In the genomic region with DNA sequence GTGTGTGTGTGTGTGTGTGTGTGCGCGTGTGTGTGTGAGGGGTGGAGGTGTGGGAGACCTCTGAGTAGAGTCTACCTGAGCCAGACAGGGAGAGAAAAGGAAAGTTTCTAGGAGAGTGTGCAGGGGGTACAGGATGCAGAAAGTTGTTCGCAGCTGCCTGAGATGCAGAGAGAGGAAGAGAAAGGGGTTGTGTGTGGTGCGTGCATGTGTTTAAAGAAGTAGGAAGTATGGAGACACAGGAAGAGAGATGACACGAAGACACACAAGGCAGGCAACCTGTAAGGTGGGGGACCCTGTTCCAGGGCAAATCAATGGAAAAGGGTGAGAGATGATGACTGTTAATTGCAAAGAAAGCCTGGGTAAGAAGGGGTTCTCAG, we compare ENCODE assay signal across 13 cellular contexts. TPM values are rescaled to one million over a fixed set of nuclear protein-coding genes. Genes with fewer than 3 reads are reported as not detected.
A peak's percentile ranks its signal among the peaks of the same experiment; 100 is the strongest.
DNase-seq lines count a peak whose midpoint lies in the region; ATAC-seq and TF ChIP-seq lines count a peak whose summit lies in the region.
"Had no signal": no experiment of that assay in that cellular context is flagged by ENCODE, and none has a peak within 500 bp of the region (broad histone marks: within the 10 kb centered on the region; RNA-seq: fewer than 3 reads in every experiment).

No MANE protein-coding gene starts in this region.

- no peak for TF ChIP-seq CTCF in activated B cell treated with CpG ODN at 0.5 μM for 24 hours (IDR thresholded peaks at IDR 0.05)
- TF ChIP-seq CTCF in WERI-Rb-1 (IDR thresholded peaks at IDR 0.05; ENCODE audit: low read depth, low read length) = no peak

- intact Hi-C loops in activated B cell treated with CpG ODN at 0.5 μM for 24 hours (cut with micrococcal nuclease) = no loop called here

- no peak for DNase-seq in activated CD8-positive, alpha-beta memory T cell treated with anti-CD3 and anti-CD28 coated beads, Interleukin-2, amount 10 ng/mL, durations not matched to agents 7 days and 5 days
- no peak for DNase-seq in activated CD8-positive, alpha-beta memory T cell treated with anti-CD3 and anti-CD28 coated beads, Interleukin-2, amount 50 U/mL, for 4 hours
- DNase-seq in KG1 (lab: John Stamatoyannopoulos, UW) = peak; percentile 52
- DNase-seq in activated B cell treated with CpG ODN at 0.5 μM for 24 hours = no peak
- DNase-seq in stimulated activated naive B cell treated with anti-CD40 and anti-IgM and Interleukin-4, amounts not matched to agents 10 μg/mL and 1 μg/mL and 100 μg/mL, for 72 hours = no peak
- DNase-seq in WERI-Rb-1 = no peak
- DNase-seq: effector CD8-positive, alpha-beta T cell had no signal

- CTCF ChIA-PET in activated CD8-positive, alpha-beta memory T cell treated with anti-CD3 and anti-CD28 coated beads, Interleukin-2, amount 10 ng/mL, durations not matched to agents 7 days and 5 days (lab: Charles Lee) = no interaction called here
- CTCF ChIA-PET in activated B cell treated with CpG ODN at 0.5 μM for 24 hours (lab: Charles Lee) = interaction anchor here (1.9 kb wide), 1 partner anchor 40 kb away, joined by 8 read pairs; no protein-coding TSS in a partner anchor

- H3K9me3 ChIP-seq in WERI-Rb-1 (ENCODE audit: severe bottlenecking) = no peaks in the 10 kb centered on the region
- H3K9me3 ChIP-seq: thyroid gland had no signal

- ATAC-seq in activated CD8-positive, alpha-beta memory T cell treated with anti-CD3 and anti-CD28 coated beads, Interleukin-2, amount 10 ng/mL, durations not matched to agents 7 days and 5 days = peak; percentile 57
- ATAC-seq in activated B cell treated with CpG ODN at 0.5 μM for 24 hours (ENCODE audit: low read depth) = peak; percentile 74
- peak; percentile 73 to 75 for ATAC-seq in stimulated activated naive B cell treated with anti-CD40 and anti-IgM and Interleukin-4, amounts not matched to agents 10 μg/mL and 1 μg/mL and 100 μg/mL, for 72 hours (replicated peaks)
- ATAC-seq in HG03571 (IDR thresholded peaks at IDR 0.05; ENCODE audit: unreplicated experiment) = no peak
- ATAC-seq in HG03196 (IDR thresholded peaks at IDR 0.05; ENCODE audit: unreplicated experiment) = no peak

- H3K27me3 Mint-ChIP-seq in activated CD8-positive, alpha-beta memory T cell treated with anti-CD3 and anti-CD28 coated beads, Interleukin-2, amount 10 ng/mL, durations not matched to agents 7 days and 5 days = peaks cover 2% of the 10 kb centered on the region
- H3K27me3 Mint-ChIP-seq in activated B cell treated with CpG ODN at 0.5 μM for 24 hours = no peaks in the 10 kb centered on the region
- peaks cover 8 to 26% of the 10 kb centered on the region in 2 donors for H3K27me3 Mint-ChIP-seq in stimulated activated naive B cell treated with anti-CD40 and anti-IgM and Interleukin-4, amounts not matched to agents 10 μg/mL and 1 μg/mL and 100 μg/mL, for 72 hours
- H3K27me3 Mint-ChIP-seq: brain had no signal

- H3K27me3 ChIP-seq in WERI-Rb-1 (ENCODE audit: insufficient read depth, low read depth, severe bottlenecking) = no peaks in the 10 kb centered on the region
- H3K27me3 ChIP-seq: thyroid gland had no signal

- H3K27ac Mint-ChIP-seq in activated CD8-positive, alpha-beta memory T cell treated with anti-CD3 and anti-CD28 coated beads, Interleukin-2, amount 10 ng/mL, durations not matched to agents 7 days and 5 days = no peak overlapping the region
- no peak overlapping the region for H3K27ac Mint-ChIP-seq in activated B cell treated with CpG ODN at 0.5 μM for 24 hours
- peak overlapping the region; percentile 67 for H3K27ac Mint-ChIP-seq in stimulated activated naive B cell treated with anti-CD40 and anti-IgM and Interleukin-4, amounts not matched to agents 10 μg/mL and 1 μg/mL and 100 μg/mL, for 72 hours

- POLR2A ChIA-PET in activated B cell treated with CpG ODN at 0.5 μM for 24 hours (lab: Charles Lee) = interaction anchor here (0.5 to 1.2 kb wide), 3 partner anchors 26 to 182 kb away, joined by 3 to 4 read pairs (median 3); no protein-coding TSS in a partner anchor

- no peaks in the 10 kb centered on the region for H3K9me3 Mint-ChIP-seq in activated CD8-positive, alpha-beta memory T cell treated with anti-CD3 and anti-CD28 coated beads, Interleukin-2, amount 10 ng/mL, durations not matched to agents 7 days and 5 days (ENCODE audit: low read depth)
- no peaks in the 10 kb centered on the region for H3K9me3 Mint-ChIP-seq in activated B cell treated with CpG ODN at 0.5 μM for 24 hours
- H3K9me3 Mint-ChIP-seq in stimulated activated naive B cell treated with anti-CD40 and anti-IgM and Interleukin-4, amounts not matched to agents 10 μg/mL and 1 μg/mL and 100 μg/mL, for 72 hours = no peaks in the 10 kb centered on the region
- H3K9me3 Mint-ChIP-seq: brain had no signal

- H3K36me3 ChIP-seq in WERI-Rb-1 = peaks cover 3% of the 10 kb centered on the region
- H3K36me3 ChIP-seq: thyroid gland had no signal

- H3K4me3 Mint-ChIP-seq in activated CD8-positive, alpha-beta memory T cell treated with anti-CD3 and anti-CD28 coated beads, Interleukin-2, amount 10 ng/mL, durations not matched to agents 7 days and 5 days = no peak overlapping the region
- H3K4me3 Mint-ChIP-seq in activated B cell treated with CpG ODN at 0.5 μM for 24 hours = no peak overlapping the region
- peak overlapping the region; percentile 7 to 15 for H3K4me3 Mint-ChIP-seq in stimulated activated naive B cell treated with anti-CD40 and anti-IgM and Interleukin-4, amounts not matched to agents 10 μg/mL and 1 μg/mL and 100 μg/mL, for 72 hours

- no peak overlapping the region for H3K27ac ChIP-seq in WERI-Rb-1
- H3K27ac ChIP-seq: thyroid gland had no signal

- no peak overlapping the region for H3K4me3 ChIP-seq in WERI-Rb-1 (ENCODE audit: low read depth, low read length)
- H3K4me3 ChIP-seq: thyroid gland had no signal

- H3K4me1 Mint-ChIP-seq in activated CD8-positive, alpha-beta memory T cell treated with anti-CD3 and anti-CD28 coated beads, Interleukin-2, amount 10 ng/mL, durations not matched to agents 7 days and 5 days = peaks cover 8% of the 10 kb centered on the region
- H3K4me1 Mint-ChIP-seq in activated B cell treated with CpG ODN at 0.5 μM for 24 hours = peaks cover 17% of the 10 kb centered on the region
- H3K4me1 Mint-ChIP-seq in stimulated activated naive B cell treated with anti-CD40 and anti-IgM and Interleukin-4, amounts not matched to agents 10 μg/mL and 1 μg/mL and 100 μg/mL, for 72 hours = peaks cover 18 to 19% of the 10 kb centered on the region in 2 donors

- no peaks in the 10 kb centered on the region for H3K36me3 Mint-ChIP-seq in activated CD8-positive, alpha-beta memory T cell treated with anti-CD3 and anti-CD28 coated beads, Interleukin-2, amount 10 ng/mL, durations not matched to agents 7 days and 5 days
- H3K36me3 Mint-ChIP-seq in activated B cell treated with CpG ODN at 0.5 μM for 24 hours (ENCODE audit: low read depth) = no peaks in the 10 kb centered on the region
- H3K36me3 Mint-ChIP-seq in stimulated activated naive B cell treated with anti-CD40 and anti-IgM and Interleukin-4, amounts not matched to agents 10 μg/mL and 1 μg/mL and 100 μg/mL, for 72 hours = no peaks in the 10 kb centered on the region
- H3K36me3 Mint-ChIP-seq: brain had no signal

RNA-seq across cellular contexts. Expression of a gene that starts 52.2 kb away (rescaled TPM):
- under 1 TPM; 0.18 to 0.26 TPM for total RNA-seq in activated CD8-positive, alpha-beta memory T cell treated with anti-CD3 and anti-CD28 coated beads, Interleukin-2, amount 10 ng/mL, durations not matched to agents 7 days and 5 days
- not detected in 2 replicates for total RNA-seq in activated B cell treated with CpG ODN at 0.5 μM for 24 hours
- total RNA-seq: fibroblast of villous mesenchyme, M059J, thyroid gland had no signal

Comparison
In these comparisons a context has a peak if more than half of its experiments do, and no peak if none do; other contexts are left out.
1. ATAC-seq: peak in activated CD8-positive, alpha-beta memory T cell treated with anti-CD3 and anti-CD28 coated beads, Interleukin-2, amount 10 ng/mL, durations not matched to agents 7 days and 5 days (single experiment), activated B cell treated with CpG ODN at 0.5 μM for 24 hours (single experiment) and stimulated activated naive B cell treated with anti-CD40 and anti-IgM and Interleukin-4, amounts not matched to agents 10 μg/mL and 1 μg/mL and 100 μg/mL, for 72 hours (2 of 2); none in HG03571 (single experiment) and HG03196 (single experiment).
2. H3K4me3 Mint-ChIP-seq: peak in stimulated activated naive B cell treated with anti-CD40 and anti-IgM and Interleukin-4, amounts not matched to agents 10 μg/mL and 1 μg/mL and 100 μg/mL, for 72 hours (2 of 2); none in activated CD8-positive, alpha-beta memory T cell treated with anti-CD3 and anti-CD28 coated beads, Interleukin-2, amount 10 ng/mL, durations not matched to agents 7 days and 5 days (single experiment) and activated B cell treated with CpG ODN at 0.5 μM for 24 hours (single experiment).